30 cellular contexts compared by ENCODE assay signal in the genomic region with DNA sequence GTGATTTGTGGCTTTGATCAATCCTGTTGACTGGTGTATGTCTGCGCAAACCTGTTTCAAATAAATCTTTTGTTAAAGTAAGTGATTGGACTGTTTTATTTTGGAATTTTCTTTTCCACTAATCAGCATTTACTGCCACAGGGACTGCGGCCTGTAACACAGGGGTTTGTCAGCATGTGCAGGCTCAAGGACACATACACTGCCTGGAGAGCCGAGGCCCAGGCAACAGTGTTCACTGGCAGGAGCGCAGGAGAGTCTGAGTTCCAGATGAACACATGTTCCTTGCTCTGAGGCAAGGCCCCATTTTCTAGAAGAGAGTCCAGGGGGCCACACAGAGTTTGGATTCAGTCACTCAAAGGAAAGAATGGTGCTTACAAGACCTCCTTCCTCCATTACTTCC. TPM values are rescaled to one million over a fixed set of nuclear protein-coding genes. Genes with fewer than 3 reads are reported as not detected.
DNase-seq lines count a peak whose midpoint lies in the region; ATAC-seq, FAIRE-seq and TF ChIP-seq lines count a peak whose summit lies in the region.
"Had no signal": no experiment of that assay in that cellular context is flagged by ENCODE, and none has a peak within 500 bp of the region (broad histone marks: within the 10 kb centered on the region; RNA-seq: fewer than 3 reads in every experiment).

No MANE protein-coding gene starts in this region.

- no peak for FAIRE-seq in H1 (lab: Jason Lieb, UNC)
- FAIRE-seq: GM12878, H54 had no signal

- H2AK5ac ChIP-seq in H1 (ENCODE audit: low read depth, low read length): no peak overlapping the region

- no peaks in the 10 kb centered on the region for H3K79me2 ChIP-seq in H1 (ENCODE audit: control insufficient read depth in 1 of 2, insufficient read depth in 2 of 2, low read length in 2 of 2)

- DNase-seq in activated naive CD4-positive, alpha-beta T cell treated with anti-CD3 and anti-CD28 coated beads, Interleukin-2, amount 50 U/mL, for 72 hours (ENCODE audit: low spot score in 2 of 2): no peak
- DNase-seq in H1 (ENCODE audit: low read depth in 1 of 2, low spot score in 2 of 2) (peak in 1 of 2 experiments; percentile 41), nephron progenitor cell (no peak), WERI-Rb-1 (no peak), NAMALWA (ENCODE audit: low spot score) (no peak)
- DNase-seq: Caco-2; CD8-positive, alpha-beta T cell; DMS 273 treated with DMSO at 0.1 percent for 48 hours; DMS79; EL; GDM1; MV-4-11; NCI-H1105 treated with DMSO at 0.1 percent for 48 hours; NCI-H146; NCI-H1930; NCI-H2107; NCI-H446 treated with DMSO at 0.1 percent for 48 hours; NCI-H526; NK-92 treated with Interleukin-12 subunit alpha and Interleukin-12 subunit beta, amount 100 ng/mL, for 24 hours; PC-9; Right ventricle myocardium superior had no signal

- H3K4ac ChIP-seq in H1 (replicated peaks; ENCODE audit: insufficient read length, low read depth, low read length): no peak overlapping the region

- no peak overlapping the region for H2BK15ac ChIP-seq in H1 (ENCODE audit: low read length)

- no peak for ATAC-seq in activated naive CD4-positive, alpha-beta T cell treated with anti-CD3 and anti-CD28 coated beads, Interleukin-2, amount 50 U/mL, for 72 hours
- no peak for ATAC-seq in GM21447 (IDR thresholded peaks at IDR 0.05; ENCODE audit: unreplicated experiment)
- ATAC-seq: CD8-positive, alpha-beta T cell; GM12878 had no signal

- H3K4me3 ChIP-seq in H1 (ENCODE audit: extremely low read depth in 1 of 4, insufficient read depth in 2 of 4, low read depth in 3 of 4, low read length in 4 of 4) (no peak overlapping the region), WERI-Rb-1 (ENCODE audit: low read depth, low read length) (no peak overlapping the region)
- H3K4me3 ChIP-seq: GM12878, PC-9, SJSA1 had no signal

- TF ChIP-seq CTCF in H1 (IDR thresholded peaks at IDR 0.05; ENCODE audit: control extremely low read depth in 1 of 3, insufficient read depth in 1 of 3, low read depth in 1 of 3, low read length in 3 of 3) (no peak), nephron progenitor cell (IDR thresholded peaks at IDR 0.05) (no peak), WERI-Rb-1 (IDR thresholded peaks at IDR 0.05; ENCODE audit: low read depth, low read length) (no peak)

- H3K27me3 Mint-ChIP-seq in activated naive CD4-positive, alpha-beta T cell treated with anti-CD3 and anti-CD28 coated beads, Interleukin-2, amount 50 U/mL, for 24 hours: no peaks in the 10 kb centered on the region
- peaks cover 16% of the 10 kb centered on the region for H3K27me3 Mint-ChIP-seq in nephron progenitor cell (ENCODE audit: low read depth, poor library complexity)

- no peak overlapping the region for H4K5ac ChIP-seq in H1 (ENCODE audit: insufficient read length, low read depth, low read length)

- no peak overlapping the region; the same call in 1 of the 2 replicates for H3K18ac ChIP-seq in H1 (ENCODE audit: extremely low read depth, low read length)

- no peak overlapping the region for H2AFZ ChIP-seq in H1 (ENCODE audit: low read length)
- H2AFZ ChIP-seq: PC-9 had no signal

- peak overlapping the region; percentile 75 for H4K91ac ChIP-seq in H1 (replicated peaks; ENCODE audit: insufficient read length, low read length)

- TF ChIP-seq EP300 in H1 (IDR thresholded peaks at IDR 0.05; ENCODE audit: borderline replicate concordance in 1 of 2, low read depth in 2 of 2, low read length in 2 of 2): no peak

- H3K4me1 ChIP-seq in H1 (replicated peaks in 1 of 4; ENCODE audit: control insufficient read depth in 3 of 4, insufficient read depth in 4 of 4, low read length in 3 of 4): peaks cover 0 to 14% (median 2%) of the 10 kb centered on the region in 4 experiments; a peak in 4 of 7 replicates

- H3K4me3 Mint-ChIP-seq in activated naive CD4-positive, alpha-beta T cell treated with anti-CD3 and anti-CD28 coated beads, Interleukin-2, amount 50 U/mL, for 24 hours: no peak overlapping the region
- no peak overlapping the region for H3K4me3 Mint-ChIP-seq in nephron progenitor cell
- H3K4me3 Mint-ChIP-seq: B cell; CD8-positive, alpha-beta T cell had no signal

- H2BK120ac ChIP-seq in H1 (replicated peaks; ENCODE audit: low read depth, low read length): peak overlapping the region; percentile 24

- no peaks in the 10 kb centered on the region for H3K27me3 ChIP-seq in H1 (replicated peaks in 1 of 4; ENCODE audit: control insufficient read depth in 3 of 4, extremely low read depth in 1 of 4, insufficient read depth in 3 of 4, low read length in 3 of 4)
- no peaks in the 10 kb centered on the region for H3K27me3 ChIP-seq in WERI-Rb-1 (ENCODE audit: insufficient read depth, low read depth, severe bottlenecking)
- H3K27me3 ChIP-seq: SJSA1 had no signal

- no peak overlapping the region for H3K4me2 ChIP-seq in H1 (ENCODE audit: insufficient read depth in 1 of 2, low read depth in 2 of 2, low read length in 2 of 2)
- H3K4me2 ChIP-seq: PC-9 had no signal

- H3K23me2 ChIP-seq in H1 (ENCODE audit: low read depth, low read length): no peaks in the 10 kb centered on the region

- H4K8ac ChIP-seq in H1 (ENCODE audit: extremely low read depth, insufficient read depth, low read length): no peak overlapping the region

- no peak for TF ChIP-seq POLR2A in H1 (IDR thresholded peaks at IDR 0.05; ENCODE audit: control extremely low read depth in 1 of 2, low read depth in 2 of 2, low read length in 2 of 2)

- H3K36me3 ChIP-seq in H1 (ENCODE audit: control insufficient read depth in 2 of 4, insufficient read depth in 4 of 4, low read length in 3 of 4) (0 out of 8 replicates have a peak, but pooled peaks cover 0 to 1% (median 0%) of the 10 kb centered on the region in 4 experiments), WERI-Rb-1 (no peaks in the 10 kb centered on the region)
- H3K36me3 ChIP-seq: SJSA1 had no signal

- no peak overlapping the region for H3K14ac ChIP-seq in H1 (ENCODE audit: insufficient read length)

- H4K20me1 ChIP-seq in H1 (replicated peaks in 1 of 2; ENCODE audit: control insufficient read depth in 1 of 2, insufficient read depth in 2 of 2, low read length in 2 of 2): no peaks in the 10 kb centered on the region

- peaks cover 3% of the 10 kb centered on the region for H3K9me3 Mint-ChIP-seq in activated naive CD4-positive, alpha-beta T cell treated with anti-CD3 and anti-CD28 coated beads, Interleukin-2, amount 50 U/mL, for 24 hours
- peaks cover 8 to 10% of the 10 kb centered on the region in 2 donors for H3K9me3 Mint-ChIP-seq in activated naive CD4-positive, alpha-beta T cell treated with anti-CD3 and anti-CD28 coated beads, Interleukin-2, amount 50 U/mL, for 72 hours
- peaks cover 13% of the 10 kb centered on the region for H3K9me3 Mint-ChIP-seq in nephron progenitor cell

- H2BK5ac ChIP-seq in H1 (ENCODE audit: low read depth, low read length): no peak overlapping the region

- H3K23ac ChIP-seq in H1 (ENCODE audit: insufficient read length): no peak overlapping the region

- no peak overlapping the region for H2BK20ac ChIP-seq in H1 (ENCODE audit: low read length)

- no peaks in the 10 kb centered on the region for H3K4me1 Mint-ChIP-seq in activated naive CD4-positive, alpha-beta T cell treated with anti-CD3 and anti-CD28 coated beads, Interleukin-2, amount 50 U/mL, for 24 hours
- peaks cover 92% of the 10 kb centered on the region for H3K4me1 Mint-ChIP-seq in nephron progenitor cell
- H3K4me1 Mint-ChIP-seq: B cell had no signal

- CTCF ChIA-PET in H1 (lab: Charles Lee; ENCODE audit: partially characterized antibody): interaction anchor here (1.2 to 9.2 kb wide), 2 partner anchors 12 to 197 kb away, joined by 4 to 53 read pairs; no protein-coding TSS in a partner anchor

- H3K9me3 ChIP-seq in H1 (ENCODE audit: insufficient read depth in 2 of 2, low read depth in 1 of 2, low read length in 1 of 2) (peaks cover under 1% of the 10 kb centered on the region in 2 experiments; a peak in 3 of 4 replicates), WERI-Rb-1 (ENCODE audit: severe bottlenecking) (peaks cover under 1% of the 10 kb centered on the region)
- H3K9me3 ChIP-seq: Caco-2, SJSA1 had no signal

- TF ChIP-seq RAD21 in H1 (IDR thresholded peaks at IDR 0.05 in 1 of 2, conservative IDR thresholded peaks at IDR 0.05 in 1 of 2; ENCODE audit: low read depth in 2 of 2, low read length in 2 of 2): no peak

- H3K9ac ChIP-seq in H1 (replicated peaks in 1 of 4; ENCODE audit: extremely low read depth in 1 of 4, low read depth in 3 of 4, low read length in 3 of 4): no peak overlapping the region

- peaks cover 4% of the 10 kb centered on the region for H3K36me3 Mint-ChIP-seq in activated naive CD4-positive, alpha-beta T cell treated with anti-CD3 and anti-CD28 coated beads, Interleukin-2, amount 50 U/mL, for 24 hours
- peaks cover 7 to 12% of the 10 kb centered on the region in 2 donors for H3K36me3 Mint-ChIP-seq in activated naive CD4-positive, alpha-beta T cell treated with anti-CD3 and anti-CD28 coated beads, Interleukin-2, amount 50 U/mL, for 72 hours
- H3K36me3 Mint-ChIP-seq in nephron progenitor cell (ENCODE audit: low read depth): peaks cover 9% of the 10 kb centered on the region

- 91% methylated on average over 4 of the region's 4 CpGs; no CpG with 5 or more reads in 1 of the 2 experiments for WGBS in H1 (ENCODE audit: extremely low coverage in 1 of 2, insufficient coverage in 1 of 2, insufficient read length in 1 of 2, insufficient replicate concordance in 2 of 2, low coverage in 1 of 2, low lambda C conversion rate in 2 of 2, missing lambda C conversion rate in 1 of 2), 2 experiments

- peak overlapping the region; percentile 38 for H3K27ac Mint-ChIP-seq in activated naive CD4-positive, alpha-beta T cell treated with anti-CD3 and anti-CD28 coated beads, Interleukin-2, amount 50 U/mL, for 24 hours
- no peak overlapping the region for H3K27ac Mint-ChIP-seq in activated naive CD4-positive, alpha-beta T cell treated with anti-CD3 and anti-CD28 coated beads, Interleukin-2, amount 50 U/mL, for 72 hours
- H3K27ac Mint-ChIP-seq in nephron progenitor cell: peak overlapping the region; percentile 97
- H3K27ac Mint-ChIP-seq: B cell; CD8-positive, alpha-beta T cell had no signal

- H3K27ac ChIP-seq in H1 (ENCODE audit: low read depth, low read length) (no peak overlapping the region), WERI-Rb-1 (no peak overlapping the region)
- H3K27ac ChIP-seq: 22Rv1, C4-2B, PC-9, SJSA1 had no signal

- POLR2A ChIA-PET in H1 (lab: Charles Lee; ENCODE audit: partially characterized antibody): interaction anchor here (2.0 kb wide), 1 partner anchor 25 kb away, joined by 8 read pairs; the partner anchor contains the start of gene SHISA2

- H3K56ac ChIP-seq in H1 (replicated peaks; ENCODE audit: insufficient read length, low read depth, low read length): no peak overlapping the region

- no peaks in the 10 kb centered on the region for H3K79me1 ChIP-seq in H1 (ENCODE audit: low read depth, low read length)

- no peak overlapping the region for H2BK12ac ChIP-seq in H1 (ENCODE audit: low read depth, low read length)

RNA-seq across cellular contexts. Expression of gene SHISA2, which starts 26.0 kb away (rescaled TPM):
- under 1 TPM; 0.16 to 0.58 TPM for total RNA-seq in activated naive CD4-positive, alpha-beta T cell treated with anti-CD3 and anti-CD28 coated beads, Interleukin-2, amount 50 U/mL, for 72 hours
- 22.6 and 23.8 TPM in 2 replicates for total RNA-seq in H1 (2021; fragmentation: NEBNext Ultra II Directional; extraction: Animal tissue kit (Norgen Biotek cat#: 25700))
- 8.6 and 10.2 TPM in 2 replicates for polyA plus RNA-seq in H1 (2011; rRNA removed)
- 7.3 TPM for polyA plus RNA-seq in H1 (2011; cell fraction: cytosol; rRNA removed)
- 6.6 TPM for polyA plus RNA-seq in H1 (2011; cell fraction: nucleus; rRNA removed)
- 7.5 to 8.2 TPM (median 7.8 TPM) in 4 replicates for polyA plus RNA-seq in H1 (2012, experiment 1 of 2)
- polyA plus RNA-seq in H1 (2012, experiment 2 of 2): 4.7 TPM
- polyA plus RNA-seq in H1 (2013, experiment 1 of 2): 15.2 TPM
- 17.8 TPM for polyA plus RNA-seq in H1 (2013, experiment 2 of 2)
- 29.0 and 30.1 TPM in 2 replicates for polyA minus RNA-seq in H1 (2011; rRNA and poly(A)+ RNA removed)
- 20.6 TPM for polyA minus RNA-seq in H1 (2011; cell fraction: cytosol; rRNA and poly(A)+ RNA removed)
- 11.1 TPM for polyA minus RNA-seq in H1 (2011; cell fraction: nucleus; rRNA and poly(A)+ RNA removed)
- total RNA-seq: B cell, Caco-2, HT-29, PC-9 had no signal

Comparison
In these comparisons a context has a peak if more than half of its experiments do, and no peak if none do; other contexts are left out.
1. H3K27ac Mint-ChIP-seq: peak in activated naive CD4-positive, alpha-beta T cell treated with anti-CD3 and anti-CD28 coated beads, Interleukin-2, amount 50 U/mL, for 24 hours (single experiment) and nephron progenitor cell (single experiment); none in activated naive CD4-positive, alpha-beta T cell treated with anti-CD3 and anti-CD28 coated beads, Interleukin-2, amount 50 U/mL, for 72 hours (0 of 2).
2. RNA of gene SHISA2, which starts 26.0 kb away (total RNA-seq): 22.6 to 23.8 TPM in H1; 0.16 to 0.58 TPM in activated naive CD4-positive, alpha-beta T cell treated with anti-CD3 and anti-CD28 coated beads, Interleukin-2, amount 50 U/mL, for 72 hours; every median in the first group is over 10 times any median in the second.